In genomic region chr6:139149383-139149782, GRCh38 we compare ENCODE assay signal across 12 cellular contexts. TPM values are rescaled to one million over a fixed set of nuclear protein-coding genes. Genes with fewer than 3 reads are reported as not detected.
A peak's percentile ranks its signal among the peaks of the same experiment; 100 is the strongest.
DNase-seq lines count a peak whose midpoint lies in the region; ATAC-seq, FAIRE-seq and TF ChIP-seq lines count a peak whose summit lies in the region.
"Had no signal": no experiment of that assay in that cellular context is flagged by ENCODE, and none has a peak within 500 bp of the region (broad histone marks: within the 10 kb centered on the region; RNA-seq: fewer than 3 reads in every experiment).

No MANE protein-coding gene starts in this region.

- ATAC-seq in Right ventricle myocardium superior (ENCODE audit: poor library complexity) (peak; percentile 63), SK-N-SH treated with all-trans-retinoic acid at 6 μM for 48 hours (no peak), HG02938 (IDR thresholded peaks at IDR 0.05; ENCODE audit: unreplicated experiment) (no peak), GM18520 (IDR thresholded peaks at IDR 0.05; ENCODE audit: unreplicated experiment) (no peak), GM18498 (IDR thresholded peaks at IDR 0.05; ENCODE audit: unreplicated experiment) (no peak)

- no peak for FAIRE-seq in astrocyte (lab: Jason Lieb, UNC)
- FAIRE-seq: islet of Langerhans had no signal

- TF ChIP-seq CTCF in right atrium auricular region (IDR thresholded peaks at IDR 0.05) = no peak
- no peak for TF ChIP-seq CTCF in astrocyte (IDR thresholded peaks at IDR 0.05; ENCODE audit: insufficient read depth, low read depth, low read length)

- no peak overlapping the region for H3K9ac ChIP-seq in astrocyte (ENCODE audit: low read length)

- H3K9me3 ChIP-seq in right atrium auricular region (no peaks in the 10 kb centered on the region), astrocyte (ENCODE audit: insufficient read depth, low read depth, low read length) (no peaks in the 10 kb centered on the region)

- no peak overlapping the region for H3K27ac Mint-ChIP-seq in astrocyte (ENCODE audit: unreplicated experiment)

- H3K4me3 ChIP-seq in right atrium auricular region = no peak overlapping the region
- no peak overlapping the region for H3K4me3 ChIP-seq in astrocyte (ENCODE audit: insufficient read depth, low read depth, low read length)

- peaks cover 18% of the 10 kb centered on the region for H4K20me1 ChIP-seq in astrocyte (ENCODE audit: insufficient read depth, low read length)

- H3K4me1 ChIP-seq in right atrium auricular region (peaks cover 3 to 83% of the 10 kb centered on the region in 2 donors), astrocyte (ENCODE audit: insufficient read depth, low read length) (peaks cover 9% of the 10 kb centered on the region)

- H3K9me3 Mint-ChIP-seq in astrocyte (ENCODE audit: unreplicated experiment) = no peaks in the 10 kb centered on the region
- H3K9me3 Mint-ChIP-seq: CD14-positive monocyte had no signal

- no peaks in the 10 kb centered on the region for H3K36me3 ChIP-seq in right atrium auricular region
- no peaks in the 10 kb centered on the region for H3K36me3 ChIP-seq in astrocyte (ENCODE audit: insufficient read depth, low read length)

- H3K27me3 ChIP-seq in right atrium auricular region = no peaks in the 10 kb centered on the region
- no peaks in the 10 kb centered on the region for H3K27me3 ChIP-seq in astrocyte (ENCODE audit: insufficient read depth, low read length)

- intact Hi-C loops in Right ventricle myocardium superior (cut with DNase I) = no loop called here

- H3K79me2 ChIP-seq in astrocyte (ENCODE audit: insufficient read depth, low read length) = peaks cover 27% of the 10 kb centered on the region

- no peaks in the 10 kb centered on the region for H3K27me3 Mint-ChIP-seq in astrocyte (ENCODE audit: low read depth, unreplicated experiment)

- peaks cover 18% of the 10 kb centered on the region for H3K4me1 Mint-ChIP-seq in astrocyte (ENCODE audit: low read depth, unreplicated experiment)

- H3K36me3 Mint-ChIP-seq in astrocyte (ENCODE audit: low read depth, unreplicated experiment) = no peaks in the 10 kb centered on the region

- DNase-seq in Right ventricle myocardium superior (no peak), right atrium auricular region (ENCODE audit: low spot score) (no peak), astrocyte (ENCODE audit: low read depth) (peak; percentile 49), medulla oblongata (ENCODE audit: extremely low spot score) (peak; percentile 57)
- DNase-seq: KBM-7 had no signal

- no peak overlapping the region for H2AFZ ChIP-seq in astrocyte (ENCODE audit: low read depth, low read length)

- H3K4me3 Mint-ChIP-seq in astrocyte (ENCODE audit: unreplicated experiment) = no peak overlapping the region
- H3K4me3 Mint-ChIP-seq: CD14-positive monocyte had no signal

- H3K4me2 ChIP-seq in astrocyte (ENCODE audit: low read length) = no peak overlapping the region

- H3K27ac ChIP-seq in right atrium auricular region (no peak overlapping the region), astrocyte (ENCODE audit: low read depth, low read length) (no peak overlapping the region)
- H3K27ac ChIP-seq: RWPE1 had no signal

TF ChIP-seq in SK-N-SH treated with all-trans-retinoic acid at 6 μM for 48 hours, 23 proteins besides CTCF, POLR2A, EP300 and RAD21:
- TF ChIP-seq SNAI2 (CRISPR knock-in tag; IDR thresholded peaks at IDR 0.05) = no peak
- TF ChIP-seq ARNTL (CRISPR knock-in tag; IDR thresholded peaks at IDR 0.05; ENCODE audit: borderline replicate concordance, low read depth) = no peak

RNA-seq across cellular contexts. Expression of gene HECA, which starts 14.5 kb away (rescaled TPM):
- total RNA-seq in Right ventricle myocardium superior = 54.2 TPM
- 10 to 100 TPM; 43.4 to 51.1 TPM for total RNA-seq in right atrium auricular region
- 10.3 and 11.1 TPM in 2 replicates for total RNA-seq in astrocyte

Comparison
In these comparisons a context has a peak if more than half of its experiments do, and no peak if none do; other contexts are left out.
1. DNase-seq: peak in astrocyte (single experiment) and medulla oblongata (single experiment); none in Right ventricle myocardium superior (single experiment) and right atrium auricular region (single experiment).